9 cellular contexts compared by ENCODE assay signal in the genomic region with DNA sequence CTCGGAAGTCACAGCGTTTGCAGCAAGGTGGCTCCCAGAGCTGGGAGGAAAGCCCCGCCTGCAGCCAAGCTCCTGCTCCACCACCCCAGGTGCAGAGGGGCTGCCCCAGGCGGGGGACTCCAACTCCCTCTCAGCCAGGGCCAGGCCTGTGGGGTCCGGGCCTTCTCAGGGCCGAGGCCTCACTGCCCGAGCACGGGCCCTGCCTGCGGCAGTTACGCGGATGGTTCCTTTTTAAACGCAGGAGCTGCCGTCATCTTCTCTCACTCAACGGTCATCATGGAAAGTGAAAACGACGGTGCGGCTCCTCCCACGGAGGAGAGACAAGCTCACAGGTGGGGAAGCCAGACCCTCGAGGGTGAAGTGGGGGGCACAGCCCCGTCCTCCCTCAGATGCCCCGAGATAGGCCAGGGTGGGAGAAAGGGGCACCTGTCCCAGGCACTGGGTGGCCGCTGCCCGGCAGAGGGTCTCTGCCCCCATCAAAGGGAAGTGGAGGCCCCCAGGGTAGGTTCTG. TPM values are rescaled to one million over a fixed set of nuclear protein-coding genes. Genes with fewer than 3 reads are reported as not detected.
DNase-seq lines count a peak whose midpoint lies in the region; ATAC-seq and TF ChIP-seq lines count a peak whose summit lies in the region.
"Not testable (repeated sequence)": the region's sequence is repeated elsewhere in the genome, so short reads cannot be mapped to it uniquely, and the experiment has no call there.
"Had no signal": no experiment of that assay in that cellular context is flagged by ENCODE, and none has a peak within 500 bp of the region (broad histone marks: within the 10 kb centered on the region; RNA-seq: fewer than 3 reads in every experiment).

No MANE protein-coding gene starts in this region.

- intact Hi-C loops in Right ventricle myocardium inferior (cut with DNase I) = not testable (repeated sequence)

- H2AFZ ChIP-seq in parathyroid adenoma = peak overlapping the region; percentile 92

- not testable (repeated sequence) for H3K27me3 ChIP-seq in parathyroid adenoma (ENCODE audit: control insufficient read depth, insufficient read depth, low read length); suprapubic skin

- not testable (repeated sequence) for TF ChIP-seq CTCF in parathyroid adenoma (IDR thresholded peaks at IDR 0.05); suprapubic skin (IDR thresholded peaks at IDR 0.05)

- H3K4me1 ChIP-seq in parathyroid adenoma = not testable (repeated sequence)
- H3K4me1 ChIP-seq in suprapubic skin = peaks cover 23% of the 10 kb centered on the region

- peak overlapping the region; percentile 7 for H3K27ac ChIP-seq in parathyroid adenoma
- peak overlapping the region; percentile 81 for H3K27ac ChIP-seq in suprapubic skin

- H3K9me3 ChIP-seq in parathyroid adenoma (ENCODE audit: control insufficient read depth, low read length); suprapubic skin: not testable (repeated sequence)

- H3K4me3 ChIP-seq in parathyroid adenoma (ENCODE audit: low read depth, low read length) = not testable (repeated sequence)
- peak overlapping the region; percentile 30 for H3K4me3 ChIP-seq in suprapubic skin

- not testable (repeated sequence) for H3K9ac ChIP-seq in parathyroid adenoma

- ATAC-seq in GM18498 (IDR thresholded peaks at IDR 0.05; ENCODE audit: unreplicated experiment) (peak; percentile 35), GM21423 (IDR thresholded peaks at IDR 0.05; ENCODE audit: unreplicated experiment) (peak; percentile 31), HG03066 (IDR thresholded peaks at IDR 0.05; ENCODE audit: low read depth, unreplicated experiment) (peak; percentile 27)
- ATAC-seq in Right ventricle myocardium inferior = not testable (repeated sequence)

- H3K36me3 ChIP-seq in parathyroid adenoma (ENCODE audit: control insufficient read depth, insufficient read depth, low read length); suprapubic skin: not testable (repeated sequence)

- 66% methylated on average over 8 of the region's 23 CpGs for WGBS in suprapubic skin

- H3K4me2 ChIP-seq in parathyroid adenoma (ENCODE audit: low read length) = not testable (repeated sequence)

- not testable (repeated sequence) for TF ChIP-seq EP300 in suprapubic skin (IDR thresholded peaks at IDR 0.05)

- TF ChIP-seq POLR2A in suprapubic skin (IDR thresholded peaks at IDR 0.05) = not testable (repeated sequence)

- H3K79me2 ChIP-seq in parathyroid adenoma = not testable (repeated sequence)

- DNase-seq in T-helper 2 cell (peak in 3 of 5 experiments; percentile 39 to 74 (median 44)), Right ventricle myocardium inferior (ENCODE audit: missing footprints) (peak; percentile 61)
- DNase-seq in activated naive CD4-positive, alpha-beta T cell treated with Interleukin-2 at 50 U/mL for 16 hours = peak; percentile 62
- not testable (repeated sequence) for DNase-seq in suprapubic skin (ENCODE audit: low spot score in 2 of 2)

RNA-seq across cellular contexts. Expression of gene PRXL2B, which starts 9.0 kb away (rescaled TPM):
- total RNA-seq in Right ventricle myocardium inferior (12.2 TPM), suprapubic skin (10 to 100 TPM in 2 of 4 donors, 1 to 10 TPM in 2; 9.7 to 16.3 (median 10.7) TPM)

RNA-seq across cellular contexts. Expression of gene TNFRSF14, which starts 21.4 kb away (rescaled TPM):
- total RNA-seq in Right ventricle myocardium inferior (15.7 TPM), suprapubic skin (100 to 1,000 TPM in 1 of 4 donors, 10 to 100 TPM in 3; 33.3 to 111 (median 60.9) TPM)

RNA-seq across cellular contexts. Expression of gene HES5, which starts 47.6 kb away (rescaled TPM):
- total RNA-seq in Right ventricle myocardium inferior = 1.3 TPM
- 10 to 100 TPM in 1 of 4 donors, 1 to 10 TPM in 3; 2.6 to 12.0 (median 5.9) TPM for total RNA-seq in suprapubic skin
- total RNA-seq: MCF 10A had no signal

RNA-seq across cellular contexts. Expression of gene PANK4, which starts 51.2 kb away (rescaled TPM):
- 46.4 TPM for total RNA-seq in Right ventricle myocardium inferior
- total RNA-seq in suprapubic skin = 10 to 100 TPM; 17.7 to 36.0 (median 29.7) TPM

RNA-seq across cellular contexts. Expression of gene MMEL1, which starts 55.2 kb away (rescaled TPM):
- 0.35 TPM for total RNA-seq in Right ventricle myocardium inferior
- total RNA-seq in suprapubic skin = 1 to 10 TPM in 2 of 4 donors, not detected in 2; 2.2 to 2.6 TPM
- total RNA-seq: MCF 10A had no signal
